In genomic region chr3:120791958-120792357, GRCh38 we compare ENCODE assay signal across 14 cellular contexts. TPM values are rescaled to one million over a fixed set of nuclear protein-coding genes. Genes with fewer than 3 reads are reported as not detected.
A peak's percentile ranks its signal among the peaks of the same experiment; 100 is the strongest.
DNase-seq lines count a peak whose midpoint lies in the region; ATAC-seq, FAIRE-seq and TF ChIP-seq lines count a peak whose summit lies in the region.
"Had no signal": no experiment of that assay in that cellular context is flagged by ENCODE, and none has a peak within 500 bp of the region (broad histone marks: within the 10 kb centered on the region; RNA-seq: fewer than 3 reads in every experiment).

No MANE protein-coding gene starts in this region.

- FAIRE-seq in H54 (lab: Jason Lieb, UNC): peak; percentile 89
- FAIRE-seq: HepG2 had no signal

- H3K36me3 ChIP-seq in smooth muscle cell (ENCODE audit: low read depth): no peaks in the 10 kb centered on the region

- peaks cover 12% of the 10 kb centered on the region for H3K4me1 ChIP-seq in smooth muscle cell (ENCODE audit: low read depth)

- ATAC-seq in HG02973 (IDR thresholded peaks at IDR 0.05; ENCODE audit: unreplicated experiment) (no peak), Right ventricle myocardium inferior (no peak)
- ATAC-seq: activated CD8-positive, alpha-beta T cell treated with anti-CD3 and anti-CD28 coated beads, Interleukin-2, amount 10 ng/mL, durations not matched to agents 7 days and 5 days; HepG2 had no signal

- H3K9ac ChIP-seq in smooth muscle cell (ENCODE audit: low read depth): no peak overlapping the region

- intact Hi-C loops in Right ventricle myocardium inferior (cut with DNase I): no loop called here

- peak overlapping the region; percentile 57 for H3K4me2 ChIP-seq in smooth muscle cell

- TF ChIP-seq CTCF in fibroblast of pulmonary artery (IDR thresholded peaks at IDR 0.05; ENCODE audit: low read length, missing control alignments) (no peak), smooth muscle cell (IDR thresholded peaks at IDR 0.05; ENCODE audit: borderline replicate concordance, insufficient read depth, poor library complexity, severe bottlenecking) (no peak)

- DNase-seq in H54 (ENCODE audit: insufficient read length, low spot score): peak; percentile 21
- DNase-seq in SW 1271 (lab: John Stamatoyannopoulos, UW): peak; percentile 13 to 56
- peak; percentile 50 for DNase-seq in fibroblast of pulmonary artery (ENCODE audit: low read depth)
- DNase-seq in smooth muscle cell (lab: John Stamatoyannopoulos, UW; ENCODE audit: unreplicated experiment): no peak
- DNase-seq in NCI-H510A treated with DMSO at 0.1 percent for 48 hours (lab: John Stamatoyannopoulos, UW): no peak
- no peak for DNase-seq in Right ventricle myocardium inferior (ENCODE audit: missing footprints)
- DNase-seq: activated CD8-positive, alpha-beta T cell treated with anti-CD3 and anti-CD28 coated beads, Interleukin-2, amount 10 ng/mL, durations not matched to agents 7 days and 5 days; activated effector memory CD4-positive, alpha-beta T cell treated with Interleukin-2 at 50 U/mL for 16 hours; Caco-2; NCI-H146; NCI-H526 treated with DMSO at 0.1 percent for 48 hours; RPMI8226 had no signal

- peaks cover 21% of the 10 kb centered on the region for H3F3A ChIP-seq in smooth muscle cell (ENCODE audit: low read depth)

- no peaks in the 10 kb centered on the region for H3K27me3 ChIP-seq in smooth muscle cell (ENCODE audit: low read depth)

- H3K4me3 ChIP-seq in fibroblast of pulmonary artery (replicated peaks; ENCODE audit: low read depth, low read length): no peak overlapping the region
- H3K4me3 ChIP-seq in smooth muscle cell: no peak overlapping the region

- H3K9me3 ChIP-seq in smooth muscle cell (replicated peaks; ENCODE audit: low read depth): no peaks in the 10 kb centered on the region
- H3K9me3 ChIP-seq: Caco-2 had no signal

- peak overlapping the region; percentile 88 for H3K27ac ChIP-seq in smooth muscle cell (ENCODE audit: low read depth)

- no peak overlapping the region for H2AFZ ChIP-seq in smooth muscle cell (ENCODE audit: low read depth)

- WGBS in smooth muscle cell (ENCODE audit: low lambda C conversion rate): 0% methylated on average over 1 of the region's 1 CpG

- no peak for TF ChIP-seq POLR2A in H54 (IDR thresholded peaks at IDR 0.05; ENCODE audit: low read depth, low read length)

- H3K79me2 ChIP-seq in smooth muscle cell (ENCODE audit: low read depth): peaks cover under 1% of the 10 kb centered on the region

- H4K20me1 ChIP-seq in smooth muscle cell (ENCODE audit: low read depth): no peaks in the 10 kb centered on the region

RNA-seq across cellular contexts. Expression of gene GTF2E1, which starts 49.4 kb away (rescaled TPM):
- total RNA-seq in smooth muscle cell (17.6 and 18.8 TPM in 2 replicates), Right ventricle myocardium inferior (15.0 TPM)
- polyA plus RNA-seq in smooth muscle cell: 15.8 and 17.0 TPM in 2 replicates

RNA-seq across cellular contexts. Expression of gene RABL3, which starts 49.6 kb away (rescaled TPM):
- total RNA-seq in smooth muscle cell: 29.3 and 33.5 TPM in 2 replicates
- polyA plus RNA-seq in smooth muscle cell: 27.0 and 29.5 TPM in 2 replicates
- total RNA-seq in Right ventricle myocardium inferior: 18.2 TPM

Comparison
In these comparisons a context has a peak if more than half of its experiments do, and no peak if none do; other contexts are left out.
1. DNase-seq: peak in H54 (single experiment), SW 1271 (2 of 2) and fibroblast of pulmonary artery (single experiment); none in smooth muscle cell (single experiment), NCI-H510A treated with DMSO at 0.1 percent for 48 hours (single experiment) and Right ventricle myocardium inferior (single experiment).